Comparison of ENCODE assay signal across 1 cellular context in genomic region chr16:75599452-75600277, GRCh38.
TF ChIP-seq lines count a peak whose summit lies in the region.

No MANE protein-coding gene starts in this region.

TF ChIP-seq in GM12878, 131 proteins besides CTCF, POLR2A, EP300 and RAD21:
- TF ChIP-seq NR2C1 (IDR thresholded peaks at IDR 0.05) (no peak), SUZ12 (IDR thresholded peaks at IDR 0.05; ENCODE audit: unreplicated experiment) (no peak), NBN (IDR thresholded peaks at IDR 0.05) (no peak), MXI1 (IDR thresholded peaks at IDR 0.05; ENCODE audit: low read depth, low read length) (no peak), ZNF687 (IDR thresholded peaks at IDR 0.05) (no peak), NFIC (IDR thresholded peaks at IDR 0.05; ENCODE audit: low read depth, low read length) (no peak), RELA (IDR thresholded peaks at IDR 0.05; ENCODE audit: borderline replicate concordance, partially characterized antibody) (no peak), RBBP5 (conservative IDR thresholded peaks at IDR 0.05) (no peak)
- TF ChIP-seq, protein P1, sequence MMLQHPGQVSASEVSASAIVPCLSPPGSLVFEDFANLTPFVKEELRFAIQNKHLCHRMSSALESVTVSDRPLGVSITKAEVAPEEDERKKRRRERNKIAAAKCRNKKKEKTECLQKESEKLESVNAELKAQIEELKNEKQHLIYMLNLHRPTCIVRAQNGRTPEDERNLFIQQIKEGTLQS (IDR thresholded peaks at IDR 0.05; ENCODE audit: borderline replicate concordance, extremely low read depth, low read depth, low read length) = no peak
